16 cellular contexts compared by ENCODE assay signal in the genomic region with DNA sequence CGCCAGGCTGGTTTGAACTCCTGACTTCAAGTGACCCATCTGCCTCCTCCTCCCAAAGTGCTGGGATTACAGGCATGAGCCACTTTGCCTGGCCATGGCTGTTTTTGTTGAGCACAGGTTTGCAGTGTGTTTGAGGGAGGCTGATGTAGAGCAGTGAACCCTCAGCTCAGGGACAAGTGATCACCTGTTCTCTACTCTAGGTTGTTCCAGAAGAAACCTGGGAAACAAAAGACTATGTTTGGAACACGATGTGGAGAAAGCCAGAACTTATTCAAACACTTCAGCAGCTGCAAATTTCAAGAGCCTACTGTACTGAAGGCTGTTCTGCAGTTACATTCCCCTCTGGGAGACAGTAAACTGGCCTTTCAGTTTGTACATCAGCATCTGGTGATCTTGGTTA. TPM values are rescaled to one million over a fixed set of nuclear protein-coding genes. Genes with fewer than 3 reads are reported as not detected.
DNase-seq lines count a peak whose midpoint lies in the region; ATAC-seq and TF ChIP-seq lines count a peak whose summit lies in the region.
"Had no signal": no experiment of that assay in that cellular context is flagged by ENCODE, and none has a peak within 500 bp of the region (broad histone marks: within the 10 kb centered on the region; RNA-seq: fewer than 3 reads in every experiment).

No MANE protein-coding gene starts in this region.

- H3K27ac ChIP-seq in upper lobe of right lung (no peak overlapping the region), right lobe of liver (no peak overlapping the region)
- H3K27ac ChIP-seq: 22Rv1, GM23248 had no signal

- no peaks in the 10 kb centered on the region for H3K4me1 Mint-ChIP-seq in CD14-positive monocyte

- no peaks in the 10 kb centered on the region for H3K4me1 ChIP-seq in upper lobe of right lung
- H3K4me1 ChIP-seq in right lobe of liver = no peaks in the 10 kb centered on the region

- H3K36me3 ChIP-seq in upper lobe of right lung = no peaks in the 10 kb centered on the region
- no peaks in the 10 kb centered on the region for H3K36me3 ChIP-seq in right lobe of liver

- intact Hi-C loops in upper lobe of right lung (cut with DNase I) = no loop called here
- intact Hi-C loops in right lobe of liver (cut with DNase I) = no loop called here
- intact Hi-C loops in CD14-positive monocyte (cut with micrococcal nuclease) = no loop called here

- H3K4me3 ChIP-seq in upper lobe of right lung = no peak overlapping the region
- no peak overlapping the region for H3K4me3 ChIP-seq in right lobe of liver
- H3K4me3 ChIP-seq: GM23248 had no signal

- H3K36me3 Mint-ChIP-seq in CD14-positive monocyte = no peaks in the 10 kb centered on the region
- H3K36me3 Mint-ChIP-seq: CD4-positive, CD25-positive, alpha-beta regulatory T cell had no signal

- peak; percentile 44 for DNase-seq in DMS53 (lab: John Stamatoyannopoulos, UW)
- DNase-seq in DMS53 treated with DMSO at 0.1 percent for 48 hours (lab: John Stamatoyannopoulos, UW; ENCODE audit: unreplicated experiment) = no peak
- peak; percentile 79 for DNase-seq in NCI-H510A treated with DMSO at 0.1 percent for 48 hours (lab: John Stamatoyannopoulos, UW)
- peak; percentile 7 for DNase-seq in epidermal melanocyte (ENCODE audit: insufficient read length, low spot score)
- DNase-seq in upper lobe of right lung = no peak
- DNase-seq in right lobe of liver = no peak
- DNase-seq in CD14-positive monocyte (ENCODE audit: low spot score) = no peak
- DNase-seq: Calu3; CD4-positive, CD25-positive, alpha-beta regulatory T cell; DMS153; GF-D8; GM23248 had no signal

- ATAC-seq in upper lobe of right lung (peak; percentile 61), right lobe of liver (no peak), HG02938 (IDR thresholded peaks at IDR 0.05; ENCODE audit: unreplicated experiment) (no peak)

- no peak for TF ChIP-seq POLR2A in right lobe of liver (IDR thresholded peaks at IDR 0.05)

- TF ChIP-seq CTCF in upper lobe of right lung (IDR thresholded peaks at IDR 0.05) (no peak), right lobe of liver (IDR thresholded peaks at IDR 0.05) (no peak), CD14-positive monocyte (IDR thresholded peaks at IDR 0.05) (no peak)

- H3K27me3 ChIP-seq in upper lobe of right lung = peaks cover 31% of the 10 kb centered on the region
- no peaks in the 10 kb centered on the region for H3K27me3 ChIP-seq in right lobe of liver

- H3K9me3 Mint-ChIP-seq in CD14-positive monocyte = peaks cover 0 to 6% (median 4%) of the 10 kb centered on the region in 7 donors
- H3K9me3 Mint-ChIP-seq: CD4-positive, CD25-positive, alpha-beta regulatory T cell had no signal

- peak overlapping the region in 1 of 7 donors; percentile 25 for H3K27ac Mint-ChIP-seq in CD14-positive monocyte
- H3K27ac Mint-ChIP-seq: CD4-positive, CD25-positive, alpha-beta regulatory T cell had no signal

- H3K9me3 ChIP-seq in upper lobe of right lung (no peaks in the 10 kb centered on the region), right lobe of liver (no peaks in the 10 kb centered on the region)

- 17% methylated on average over 1 of the region's 2 CpGs for WGBS in right lobe of liver (ENCODE audit: insufficient coverage, low coverage, low lambda C conversion rate, missing lambda C conversion rate)

- H3K27me3 Mint-ChIP-seq in CD14-positive monocyte (ENCODE audit: low read depth in 3 of 3) = peaks cover 62 to 88% (median 72%) of the 10 kb centered on the region in 3 donors

- H3K4me3 Mint-ChIP-seq in CD14-positive monocyte = peak overlapping the region in 1 of 2 donors; percentile 9

RNA-seq across cellular contexts. Expression of a gene that starts 4.7 kb away (rescaled TPM):
- total RNA-seq in upper lobe of right lung = not detected
- total RNA-seq in right lobe of liver = not detected
- polyA plus RNA-seq in CD14-positive monocyte = not detected
- total RNA-seq: A673; Calu3; CD4-positive, CD25-positive, alpha-beta regulatory T cell; GM23248 had no signal
- polyA plus RNA-seq: BJ; CD4-positive, CD25-positive, alpha-beta regulatory T cell; GM23248 had no signal

RNA-seq across cellular contexts. Expression of a gene that starts 11.1 kb away (rescaled TPM):
- 23.4 TPM for total RNA-seq in upper lobe of right lung
- 1 to 10 TPM; 5.2 to 8.5 (median 6.9) TPM for total RNA-seq in right lobe of liver
- not detected for polyA plus RNA-seq in CD14-positive monocyte
- total RNA-seq: CD4-positive, CD25-positive, alpha-beta regulatory T cell had no signal

RNA-seq across cellular contexts. Expression of a gene that starts 39.8 kb away (rescaled TPM):
- 941 TPM for total RNA-seq in upper lobe of right lung
- total RNA-seq in right lobe of liver = 100 to 1,000 TPM; 366 to 446 (median 412) TPM
- 100 to 1,000 TPM; 345 to 421 TPM for polyA plus RNA-seq in CD14-positive monocyte

RNA-seq across cellular contexts. Expression of a gene that starts 55.9 kb away (rescaled TPM):
- 10.4 TPM for total RNA-seq in upper lobe of right lung
- total RNA-seq in right lobe of liver = 1 to 10 TPM in 3 of 6 experiments, under 1 TPM in 3; 0.44 to 1.7 (median 0.95) TPM
- 1 to 10 TPM; 1.8 to 3.0 TPM for polyA plus RNA-seq in CD14-positive monocyte

Comparison
In these comparisons a context has a peak if more than half of its experiments do, and no peak if none do; other contexts are left out.
1. DNase-seq: peak in DMS53 (single experiment), NCI-H510A treated with DMSO at 0.1 percent for 48 hours (single experiment) and epidermal melanocyte (single experiment); none in DMS53 treated with DMSO at 0.1 percent for 48 hours (single experiment), upper lobe of right lung (single experiment), right lobe of liver (0 of 3) and CD14-positive monocyte (single experiment).